In the genomic region with DNA sequence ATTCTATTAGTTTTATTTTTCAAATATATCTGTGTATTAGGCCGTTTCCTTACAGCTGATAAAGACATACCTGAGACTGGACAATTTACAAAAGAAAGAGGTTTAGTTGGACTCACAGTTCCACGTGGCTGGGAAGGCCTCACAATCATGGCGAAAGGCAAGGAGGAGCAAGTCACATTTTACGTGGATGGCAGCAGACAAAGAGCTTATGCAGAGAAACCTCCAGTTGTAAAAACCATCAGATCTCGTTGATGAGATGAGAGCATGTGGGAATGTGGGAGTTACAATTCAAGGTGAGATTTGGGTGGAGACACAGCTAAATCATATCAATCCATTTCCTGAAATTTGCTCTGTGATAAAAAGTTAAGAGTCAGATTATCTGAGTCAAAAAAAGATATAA, we compare ENCODE assay signal across 22 cellular contexts. TPM values are rescaled to one million over a fixed set of nuclear protein-coding genes. Genes with fewer than 3 reads are reported as not detected.
A peak's percentile ranks its signal among the peaks of the same experiment; 100 is the strongest.
DNase-seq lines count a peak whose midpoint lies in the region; ATAC-seq and TF ChIP-seq lines count a peak whose summit lies in the region.
"Had no signal": no experiment of that assay in that cellular context is flagged by ENCODE, and none has a peak within 500 bp of the region (broad histone marks: within the 10 kb centered on the region; RNA-seq: fewer than 3 reads in every experiment).

No MANE protein-coding gene starts in this region.

- H3K79me1 ChIP-seq in mesendoderm (ENCODE audit: low read length) = no peaks in the 10 kb centered on the region

- intact Hi-C loops in mammary epithelial cell (cut with micrococcal nuclease) = loop anchor here (10.0 kb wide), 1 partner anchor 195 kb away; no protein-coding TSS in a partner anchor
- intact Hi-C loops in breast epithelium (cut with DNase I; ENCODE audit: low total_unique reads) = no loop called here
- intact Hi-C loops in PC-3 (cut with micrococcal nuclease) = no loop called here

- no peak overlapping the region for H3K18ac ChIP-seq in mesendoderm (ENCODE audit: low read length)

- dilution Hi-C loops in mammary epithelial cell (cut with HindIII; ENCODE audit: low sequenced_read_pairs) = no loop called here

- H2BK5ac ChIP-seq in mesendoderm (ENCODE audit: low read length) = no peak overlapping the region

- BruUV-seq in mammary epithelial cell (replicated peaks; lab: Mats Ljungman, UMichigan) (no TSS peak), PC-3 (replicated peaks; lab: Mats Ljungman, UMichigan) (no TSS peak)

- H3K27me3 ChIP-seq in mammary epithelial cell (ENCODE audit: insufficient read depth, low read length) (peaks cover 9% of the 10 kb centered on the region), breast epithelium (no peaks in the 10 kb centered on the region), PC-3 (ENCODE audit: low read length) (peaks cover 23% of the 10 kb centered on the region; the same call in 1 of the 2 replicates), mesendoderm (ENCODE audit: insufficient read depth, low read length, poor library complexity) (peaks cover 5% of the 10 kb centered on the region)
- H3K27me3 ChIP-seq: BLaER1 treated with 17β-estradiol and CSF1 and Interleukin-3, amounts not matched to agents 10 nM and 100 nM had no signal

- POLR2A ChIA-PET in PC-3 (lab: Charles Lee; ENCODE audit: unreplicated experiment) = no interaction called here

- no peak overlapping the region for H3K4ac ChIP-seq in mesendoderm (ENCODE audit: low read depth, low read length)

- in situ Hi-C loops in mammary epithelial cell (cut with MboI; ENCODE audit: low sequenced_read_pairs in 2 of 2) = no loop called here

- H3K56ac ChIP-seq in mesendoderm (ENCODE audit: low read length) = no peak overlapping the region

- H3K79me2 ChIP-seq in mammary epithelial cell (ENCODE audit: insufficient read depth, low read length) (peaks cover 21% of the 10 kb centered on the region), PC-3 (ENCODE audit: low read length) (peaks cover 27% of the 10 kb centered on the region), mesendoderm (ENCODE audit: control insufficient read depth, insufficient read depth, low read length) (no peaks in the 10 kb centered on the region)

- DNase-seq in mammary epithelial cell (no peak), breast epithelium (ENCODE audit: low spot score in 2 of 2) (no peak), PC-3 (no peak), mesendoderm (peak; percentile 2)
- no peak for DNase-seq in activated CD4-positive, alpha-beta T cell treated with anti-CD3 and anti-CD28 coated beads, Interleukin-2, amount 50 U/mL, for 1 hour
- DNase-seq: 8988T; ACHN; AML-193; BE2C; CD4-positive, alpha-beta T cell; CD8-positive, alpha-beta memory T cell; DMS 273 treated with DMSO at 0.1 percent for 48 hours; DMS79; EL; GDM1; H9 had no signal

- no peak overlapping the region for H2BK120ac ChIP-seq in mesendoderm (ENCODE audit: low read depth, low read length)

- ATAC-seq in PC-3 (no peak), GM18870 (IDR thresholded peaks at IDR 0.05; ENCODE audit: unreplicated experiment) (no peak)
- ATAC-seq: A549, GM12878, GM23338, HCT116 had no signal

- CTCF ChIA-PET in mammary epithelial cell (lab: Charles Lee; ENCODE audit: low non-redundant PET) (no interaction called here), PC-3 (lab: Charles Lee) (no interaction called here)

- H4K20me1 ChIP-seq in mammary epithelial cell (ENCODE audit: insufficient read depth, low read length) = no peaks in the 10 kb centered on the region
- H4K20me1 ChIP-seq in PC-3 (ENCODE audit: low read length) = peaks cover 7% of the 10 kb centered on the region; the same call in 1 of the 2 replicates

- H2AFZ ChIP-seq in mammary epithelial cell (ENCODE audit: low read depth, low read length) (peak overlapping the region; percentile 21), PC-3 (ENCODE audit: low read length) (peak overlapping the region; percentile 47; the same call in 1 of the 2 replicates)
- H2AFZ ChIP-seq: GM23338 had no signal

- no peak overlapping the region for H4K8ac ChIP-seq in mesendoderm (ENCODE audit: low read depth, low read length)

- no peak overlapping the region for H2BK15ac ChIP-seq in mesendoderm (replicated peaks; ENCODE audit: low read depth)

- no peaks in the 10 kb centered on the region for H3F3A ChIP-seq in PC-3 (ENCODE audit: low read length, unreplicated experiment)

- no peak overlapping the region for H4K5ac ChIP-seq in mesendoderm (ENCODE audit: low read length)

- H3K4me3 ChIP-seq in mammary epithelial cell (replicated peaks in 1 of 3; ENCODE audit: insufficient read depth in 1 of 3, low read depth in 2 of 3, low read length in 3 of 3) (no peak overlapping the region), breast epithelium (no peak overlapping the region), PC-3 (ENCODE audit: low read length) (no peak overlapping the region), mesendoderm (ENCODE audit: low read length) (no peak overlapping the region)
- H3K4me3 ChIP-seq: A549; BLaER1 treated with 17β-estradiol and CSF1 and Interleukin-3, amounts not matched to agents 10 nM and 100 nM; GM12878; GM23338 had no signal

- no peaks in the 10 kb centered on the region for H3K36me3 ChIP-seq in mammary epithelial cell (ENCODE audit: insufficient read depth, low read length)
- no peaks in the 10 kb centered on the region for H3K36me3 ChIP-seq in breast epithelium
- no peaks in the 10 kb centered on the region; the same call in 1 of the 2 replicates for H3K36me3 ChIP-seq in PC-3 (ENCODE audit: low read depth, low read length)
- no peaks in the 10 kb centered on the region for H3K36me3 ChIP-seq in mesendoderm (ENCODE audit: control insufficient read depth, insufficient read depth, low read length)
- H3K36me3 ChIP-seq: BE2C had no signal

- no peaks in the 10 kb centered on the region for H3K9me3 ChIP-seq in mammary epithelial cell (replicated peaks; ENCODE audit: insufficient read depth, low read length)
- no peaks in the 10 kb centered on the region for H3K9me3 ChIP-seq in breast epithelium
- H3K9me3 ChIP-seq in PC-3 (ENCODE audit: low read length) = no peaks in the 10 kb centered on the region
- H3K9me3 ChIP-seq: A549; BE2C; BLaER1 treated with 17β-estradiol and CSF1 and Interleukin-3, amounts not matched to agents 10 nM and 100 nM had no signal

- no peak overlapping the region for H2AK5ac ChIP-seq in mesendoderm (ENCODE audit: low read length)

- no peaks in the 10 kb centered on the region for H3K9me2 ChIP-seq in PC-3 (replicated peaks; ENCODE audit: low read length)

- H3K9ac ChIP-seq in mammary epithelial cell (ENCODE audit: insufficient read depth, low read length) (no peak overlapping the region), PC-3 (ENCODE audit: low read length) (no peak overlapping the region), mesendoderm (ENCODE audit: low read length) (no peak overlapping the region)
- H3K9ac ChIP-seq: BLaER1 treated with 17β-estradiol and CSF1 and Interleukin-3, amounts not matched to agents 10 nM and 100 nM had no signal

- H3K27ac ChIP-seq in mammary epithelial cell (ENCODE audit: insufficient read depth, low read depth, low read length) (no peak overlapping the region), breast epithelium (no peak overlapping the region), PC-3 (ENCODE audit: low read length) (no peak overlapping the region), mesendoderm (ENCODE audit: low read depth, low read length) (no peak overlapping the region)
- H3K27ac ChIP-seq: A549; BLaER1 treated with 17β-estradiol and CSF1 and Interleukin-3, amounts not matched to agents 10 nM and 100 nM had no signal

- TF ChIP-seq POLR2A in breast epithelium (IDR thresholded peaks at IDR 0.05) = no peak

- no peak overlapping the region for H3K23ac ChIP-seq in mesendoderm (ENCODE audit: low read length)

- WGBS in mammary epithelial cell (ENCODE audit: low coverage, missing lambda C conversion rate) = 69% methylated on average over 5 of the region's 5 CpGs
- no CpG with 5 or more reads among the region's 5 CpGs for WGBS in mesendoderm (ENCODE audit: extremely low coverage, insufficient coverage, low lambda C conversion rate)

- H3K4me2 ChIP-seq in mammary epithelial cell (ENCODE audit: insufficient read depth, low read depth, low read length) (no peak overlapping the region), PC-3 (ENCODE audit: low read length) (no peak overlapping the region), mesendoderm (ENCODE audit: low read length) (no peak overlapping the region)
- H3K4me2 ChIP-seq: A549; BLaER1 treated with 17β-estradiol and CSF1 and Interleukin-3, amounts not matched to agents 10 nM and 100 nM; GM23338 had no signal

- TF ChIP-seq CTCF in mammary epithelial cell (conservative IDR thresholded peaks at IDR 0.05 in 1 of 2, IDR thresholded peaks at IDR 0.05 in 1 of 2; ENCODE audit: extremely low read depth in 1 of 2, insufficient read depth in 1 of 2, low read depth in 1 of 2, low read length in 2 of 2) (no peak), breast epithelium (IDR thresholded peaks at IDR 0.05) (no peak), PC-3 (conservative IDR thresholded peaks at IDR 0.05; ENCODE audit: low read depth, low read length) (no peak)

- H3K4me1 ChIP-seq in mammary epithelial cell (ENCODE audit: insufficient read depth, low read length) (peaks cover 6% of the 10 kb centered on the region), breast epithelium (no peaks in the 10 kb centered on the region), PC-3 (ENCODE audit: insufficient read depth, low read length) (peaks cover 12% of the 10 kb centered on the region), mesendoderm (ENCODE audit: control insufficient read depth, low read depth, low read length) (no peaks in the 10 kb centered on the region)
- H3K4me1 ChIP-seq: A549, BE2C had no signal

RNA-seq across cellular contexts. Expression of a gene that starts 2.3 kb away (rescaled TPM):
- total RNA-seq in mammary epithelial cell (100 to 1,000 TPM in 1 of 2 donors, 10 to 100 TPM in 1; 24.0 to 159 TPM), breast epithelium (10 to 100 TPM; 33.0 to 77.7 (median 73.4) TPM), PC-3 (2014; rRNA removed) (25.3 and 37.3 TPM in 2 replicates)
- polyA plus RNA-seq in mammary epithelial cell = 21.2 TPM
- polyA minus RNA-seq in mammary epithelial cell = 0.26 TPM
- polyA plus RNA-seq in mesendoderm (2013, experiment 1 of 2) = 5.0 TPM
- polyA plus RNA-seq in mesendoderm (2013, experiment 2 of 2) = 5.2 TPM
